Comparison of ENCODE assay signal across 29 cellular contexts in the genomic region with DNA sequence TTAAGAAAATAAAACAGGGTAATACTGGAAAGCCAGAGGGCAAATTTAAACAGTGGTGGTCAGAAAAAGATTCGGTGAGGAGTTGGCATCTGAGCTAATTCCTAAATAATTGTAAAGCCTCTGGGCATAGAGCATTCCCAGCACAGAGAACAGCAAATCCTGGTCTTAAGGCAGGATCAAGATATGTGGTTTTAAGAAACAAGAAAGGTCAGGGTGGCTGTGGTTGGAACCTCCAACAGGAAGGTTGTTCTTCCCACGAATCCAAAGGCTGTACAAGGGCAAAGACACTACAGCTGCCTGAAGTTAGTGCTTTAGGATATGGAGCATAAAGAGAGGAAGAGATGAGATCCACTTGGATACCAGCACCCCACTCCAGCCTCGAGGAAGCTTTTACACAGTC.
"Had no signal": no experiment of that assay in that cellular context is flagged by ENCODE, and none has a peak within 500 bp of the region (broad histone marks: within the 10 kb centered on the region; RNA-seq: fewer than 3 reads in every experiment).

No MANE protein-coding gene starts in this region.

- H3K27me3 ChIP-seq: adrenal gland, body of pancreas, breast epithelium, Peyer's patch had no signal

- H3K9me3 ChIP-seq: adrenal gland, body of pancreas, breast epithelium, Peyer's patch had no signal

- H3K4me1 ChIP-seq: adrenal gland, body of pancreas, breast epithelium, Peyer's patch had no signal

- DNase-seq: activated CD4-positive, alpha-beta T cell treated with anti-CD3 and anti-CD28 coated beads, Interleukin-2, amount 10 ng/mL, durations not matched to agents 24 days and 14 days; activated CD4-positive, alpha-beta T cell treated with anti-CD3 and anti-CD28 coated beads, Interleukin-2, amount 50 U/mL, for 4 hours; activated CD8-positive, alpha-beta T cell treated with anti-CD3 and anti-CD28 coated beads, Interleukin-2, amount 10 ng/mL, durations not matched to agents 7 days and 5 days; activated gamma-delta T cell treated with Interleukin-2 at 50 U/mL for 16 hours; activated naive CD4-positive, alpha-beta T cell treated with anti-CD3 and anti-CD28 coated beads for 36 hours; activated T-cell treated with anti-CD3 and anti-CD28 coated beads, Interleukin-2, amount 50 U/mL, for 4 hours; adrenal gland; body of pancreas; NCI-H1092 treated with DMSO at 0.1 percent for 48 hours; NCI-H1417; NCI-H146; NCI-H187; NCI-H2029 treated with DMSO at 0.1 percent for 48 hours; NCI-H2107; NCI-H2171; NCI-H510A; NCI-H526; NCI-H748 treated with DMSO at 0.1 percent for 48 hours; NK-92 treated with Interleukin-12 subunit alpha and Interleukin-12 subunit beta, amount 100 ng/mL, for 24 hours; PC-3; Peyer's patch; SIG-M5; SW 1271; T1000 had no signal

- H3K27ac ChIP-seq: adrenal gland, body of pancreas, breast epithelium, Peyer's patch, RWPE1 had no signal

- H3K36me3 ChIP-seq: adrenal gland, breast epithelium, Peyer's patch had no signal

- H3K4me3 ChIP-seq: adrenal gland, body of pancreas, breast epithelium, K562, Peyer's patch had no signal

- ATAC-seq: activated CD8-positive, alpha-beta T cell treated with anti-CD3 and anti-CD28 coated beads, Interleukin-2, amount 10 ng/mL, durations not matched to agents 7 days and 5 days; activated naive CD4-positive, alpha-beta T cell treated with anti-CD3 and anti-CD28 coated beads, Interleukin-2, amount 50 U/mL, for 72 hours; activated T-cell treated with anti-CD3 and anti-CD28 coated beads, Interleukin-2, amount 50 U/mL, for 4 hours; body of pancreas; K562; PC-3; Right ventricle myocardium inferior had no signal
